Comparison of ENCODE assay signal across 12 cellular contexts in the genomic region with DNA sequence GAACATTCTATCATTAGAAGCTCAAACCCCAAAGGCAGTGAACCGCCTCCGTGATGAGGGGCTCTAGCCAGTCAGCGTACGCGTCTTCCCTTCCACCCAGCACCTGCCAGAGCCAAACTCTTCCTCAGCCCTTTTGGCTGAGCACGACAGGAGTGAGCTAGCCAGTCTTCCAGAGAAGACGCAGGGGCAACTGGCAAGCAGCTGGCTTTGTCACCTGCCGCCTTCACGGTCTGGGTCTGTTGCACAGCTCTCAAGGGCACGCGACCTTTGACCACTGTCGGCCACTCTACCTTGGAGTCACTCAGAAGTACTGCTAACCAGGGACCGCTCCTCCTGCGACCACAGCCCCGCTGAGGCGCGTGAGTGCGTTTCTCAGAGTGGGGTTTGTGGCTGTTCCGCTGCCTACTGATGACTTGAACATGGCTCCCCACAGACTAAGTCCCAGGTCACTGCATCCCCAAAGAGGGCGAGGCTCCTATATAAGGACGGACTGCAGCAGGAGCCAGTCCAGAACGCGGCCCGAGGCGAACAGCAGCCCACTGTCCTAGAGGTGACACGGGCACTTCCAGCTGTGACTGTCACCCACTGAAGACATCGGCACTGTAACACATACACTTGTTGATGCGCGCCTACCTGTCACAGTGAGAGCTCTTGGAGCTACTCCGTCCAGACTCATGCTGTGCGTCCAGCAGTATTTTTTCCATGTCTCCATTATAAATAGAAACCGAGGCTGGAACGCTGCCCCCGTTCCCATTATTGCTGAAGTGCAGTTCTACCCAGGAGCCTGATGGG. TPM values are rescaled to one million over a fixed set of nuclear protein-coding genes. Genes with fewer than 3 reads are reported as not detected.
DNase-seq lines count a peak whose midpoint lies in the region; ATAC-seq, FAIRE-seq and TF ChIP-seq lines count a peak whose summit lies in the region.
"Had no signal": no experiment of that assay in that cellular context is flagged by ENCODE, and none has a peak within 500 bp of the region (broad histone marks: within the 10 kb centered on the region; RNA-seq: fewer than 3 reads in every experiment).

No MANE protein-coding gene starts in this region.

- peaks cover 62% of the 10 kb centered on the region for H3K79me2 ChIP-seq in GM12878 (ENCODE audit: control insufficient read depth, insufficient read depth, low read length)

- CTCF ChIA-PET in GM12878 (lab: Yijun Ruan, JAX): interaction anchor here (1.1 to 1.4 kb wide), 3 partner anchors 31 to 88 kb away, joined by 3 to 4 read pairs (median 3); no protein-coding TSS in a partner anchor

- TF ChIP-seq EP300 in GM12878 (IDR thresholded peaks at IDR 0.05; ENCODE audit: borderline replicate concordance in 1 of 2, control insufficient read depth in 1 of 2, low read depth in 2 of 2, low read length in 2 of 2) (no peak), suprapubic skin (IDR thresholded peaks at IDR 0.05) (no peak)

- BruUV-seq in GM12878 (replicated peaks; lab: Mats Ljungman, UMichigan): no TSS peak

- peaks cover 0 to 1% (median 0%) of the 10 kb centered on the region in 3 donors for H3K9me3 Mint-ChIP-seq in IgD-negative memory B cell
- no peaks in the 10 kb centered on the region for H3K9me3 Mint-ChIP-seq in natural killer cell
- H3K9me3 Mint-ChIP-seq: HFFc6, neural crest cell had no signal

- H3K36me3 Mint-ChIP-seq in IgD-negative memory B cell (peaks cover 11% of the 10 kb centered on the region), natural killer cell (no peaks in the 10 kb centered on the region)

- no peak for FAIRE-seq in GM12878 (lab: Jason Lieb, UNC)
- FAIRE-seq: kidney had no signal

- 55% methylated on average over 34 of the region's 34 CpGs for WGBS in GM12878 (ENCODE audit: insufficient coverage, insufficient replicate concordance, low lambda C conversion rate, missing lambda C conversion rate)
- 93% methylated on average over 21 of the region's 34 CpGs for WGBS in suprapubic skin

- H3K4me1 Mint-ChIP-seq in IgD-negative memory B cell: peaks cover 5 to 8% (median 5%) of the 10 kb centered on the region in 3 donors
- peaks cover 40 to 61% of the 10 kb centered on the region in 2 donors for H3K4me1 Mint-ChIP-seq in natural killer cell

- H3K4me1 ChIP-seq in GM12878 (ENCODE audit: control insufficient read depth, insufficient read depth, low read length): peaks cover 7% of the 10 kb centered on the region
- H3K4me1 ChIP-seq in foreskin keratinocyte: no peaks in the 10 kb centered on the region
- H3K4me1 ChIP-seq in suprapubic skin: peaks cover 5% of the 10 kb centered on the region
- no peaks in the 10 kb centered on the region for H3K4me1 ChIP-seq in SJCRH30

- H3K27me3 Mint-ChIP-seq in IgD-negative memory B cell: no peaks in the 10 kb centered on the region
- no peaks in the 10 kb centered on the region for H3K27me3 Mint-ChIP-seq in natural killer cell (ENCODE audit: low read depth in 2 of 2)

- no peak for ATAC-seq in GM12878
- no peak for ATAC-seq in natural killer cell
- no peak for ATAC-seq in foreskin keratinocyte
- no peak for ATAC-seq in GM18520 (IDR thresholded peaks at IDR 0.05; ENCODE audit: unreplicated experiment)

- H3K27me3 ChIP-seq in GM12878 (replicated peaks in 1 of 2; ENCODE audit: control insufficient read depth in 2 of 2, insufficient read depth in 2 of 2, low read length in 1 of 2): no peaks in the 10 kb centered on the region
- H3K27me3 ChIP-seq in foreskin keratinocyte: no peaks in the 10 kb centered on the region
- no peaks in the 10 kb centered on the region for H3K27me3 ChIP-seq in suprapubic skin
- H3K27me3 ChIP-seq in SJCRH30: no peaks in the 10 kb centered on the region

- TF ChIP-seq CTCF in GM12878 (IDR thresholded peaks at IDR 0.05 in 2 of 3, conservative IDR thresholded peaks at IDR 0.05 in 1 of 3; ENCODE audit: control insufficient read depth in 2 of 3, extremely low read depth in 1 of 3, insufficient read depth in 1 of 3, low read depth in 3 of 3, low read length in 3 of 3) (no peak), natural killer cell (IDR thresholded peaks at IDR 0.05) (no peak), foreskin keratinocyte (conservative IDR thresholded peaks at IDR 0.05) (no peak), suprapubic skin (IDR thresholded peaks at IDR 0.05) (no peak)

- RAD21 ChIA-PET in GM12878 (lab: Charles Lee; ENCODE audit: unreplicated experiment): no interaction called here

- H3K4me2 ChIP-seq in GM12878 (ENCODE audit: control insufficient read depth, insufficient read depth): no peak overlapping the region; the same call in 1 of the 2 replicates

- intact Hi-C loops in GM12878 (cut with micrococcal nuclease; ENCODE audit: unreplicated experiment): no loop called here
- intact Hi-C loops in natural killer cell (cut with micrococcal nuclease): no loop called here

- SMC1A ChIA-PET in GM12878 (lab: Charles Lee; ENCODE audit: uncharacterized antibody, unreplicated experiment): interaction anchor here (1.1 to 1.6 kb wide), 2 partner anchors 8 to 88 kb away, joined by 3 to 5 read pairs; no protein-coding TSS in a partner anchor

- no peak for TF ChIP-seq POLR2A in GM12878 (IDR thresholded peaks at IDR 0.05; ENCODE audit: low read depth, low read length)
- TF ChIP-seq POLR2A in suprapubic skin (IDR thresholded peaks at IDR 0.05): no peak

- H3K4me3 ChIP-seq in GM12878 (no peak overlapping the region), suprapubic skin (no peak overlapping the region), SJCRH30 (no peak overlapping the region)

- H3K27ac ChIP-seq in GM12878 (ENCODE audit: control insufficient read depth, insufficient read depth) (no peak overlapping the region), foreskin keratinocyte (no peak overlapping the region), suprapubic skin (no peak overlapping the region), SJCRH30 (no peak overlapping the region)

- in situ Hi-C loops in GM12878 (cut with MboI): no loop called here

- no peak overlapping the region for H2AFZ ChIP-seq in GM12878 (ENCODE audit: control insufficient read depth, low read depth, low read length)

- no peak for TF ChIP-seq RAD21 in GM12878 (IDR thresholded peaks at IDR 0.05; ENCODE audit: insufficient read depth, low read depth, low read length)

- H4K20me1 ChIP-seq in GM12878 (ENCODE audit: control insufficient read depth, insufficient read depth): peaks cover 20% of the 10 kb centered on the region

- H3K27ac Mint-ChIP-seq in IgD-negative memory B cell: peak overlapping the region in 2 of 3 donors; percentile 39 to 73
- H3K27ac Mint-ChIP-seq in natural killer cell: peak overlapping the region; percentile 81 to 87
- H3K27ac Mint-ChIP-seq: HFFc6 had no signal

- no peaks in the 10 kb centered on the region for H3K9me3 ChIP-seq in GM12878 (replicated peaks; ENCODE audit: control insufficient read depth, insufficient read depth, low read length)
- H3K9me3 ChIP-seq in suprapubic skin: no peaks in the 10 kb centered on the region
- no peaks in the 10 kb centered on the region for H3K9me3 ChIP-seq in SJCRH30 (replicated peaks)

- DNase-seq in Ammon's horn (ENCODE audit: low spot score) (peak; percentile 48), GM12878 (ENCODE audit: low read depth, low spot score) (no peak), natural killer cell (no peak), foreskin keratinocyte (no peak), suprapubic skin (ENCODE audit: low spot score in 2 of 2) (no peak), SJCRH30 (no peak)
- DNase-seq: HFFc6, MV-4-11 had no signal

- peaks cover 16 to 45% of the 10 kb centered on the region in 2 experiments for H3K36me3 ChIP-seq in GM12878 (ENCODE audit: control insufficient read depth in 2 of 2, insufficient read depth in 2 of 2, low read length in 1 of 2)
- peaks cover 43% of the 10 kb centered on the region for H3K36me3 ChIP-seq in suprapubic skin
- H3K36me3 ChIP-seq in SJCRH30: no peaks in the 10 kb centered on the region

- H3K4me3 Mint-ChIP-seq in IgD-negative memory B cell (peak overlapping the region in 2 of 4 donors; percentile 58 to 87), natural killer cell (peak overlapping the region; percentile 79)
- H3K4me3 Mint-ChIP-seq: HFFc6, neural crest cell had no signal

- POLR2A ChIA-PET in GM12878 (lab: Charles Lee): no interaction called here

- H3K9ac ChIP-seq in GM12878 (ENCODE audit: control insufficient read depth, insufficient read depth, low read length): no peak overlapping the region

TF ChIP-seq in GM12878, 131 proteins besides CTCF, POLR2A, EP300 and RAD21 (continues in another document):
- TF ChIP-seq NR2F1 (conservative IDR thresholded peaks at IDR 0.05): 0 out of 2 replicates have a peak, but pooled peaks have one; percentile 14
- TF ChIP-seq NR2C2 (IDR thresholded peaks at IDR 0.05; ENCODE audit: borderline replicate concordance, control insufficient read depth, insufficient read length, low read depth): no peak

RNA-seq across cellular contexts. Expression of gene BNIP3, which starts 8.4 kb away (rescaled TPM):
- polyA plus RNA-seq in IgD-negative memory B cell (8.7 TPM), GM12878 (2011; rRNA removed) (122 and 204 TPM in 2 replicates), GM12878 (2014; fragmentation: Illumina TruSeq; extraction: Trizol) (30.7 and 31.2 TPM in 2 replicates), GM12878 (2014; fragmentation: Nextera tagmentation; extraction: Ambion mirVana) (10 to 100 TPM in 1 of 2 experiments, 1 to 10 TPM in 1; 7.7 to 14.0 TPM), GM12878 (2014; rRNA removed) (41.6 and 41.8 TPM in 2 replicates), GM12878 (2016; fragmentation: Nextera tagmentation; extraction: Ambion mirVana) (10 to 100 TPM; 35.8 to 40.2 TPM), foreskin keratinocyte (26.0 and 36.0 TPM in 2 replicates)
- total RNA-seq in GM12878 (2013; cell fraction: nucleolus; rRNA removed): 159 and 174 TPM in 2 replicates
- total RNA-seq in GM12878 (2014; rRNA removed) (27.9 and 31.6 TPM in 2 replicates), GM12878 (2014; rRNA removed; fragmentation: Illumina TruSeq; extraction: Trizol) (25.0 and 27.0 TPM in 2 replicates), GM12878 (2021) (28.7 and 31.9 TPM in 2 replicates), natural killer cell (10 to 100 TPM in 2 of 3 donors, 1 to 10 TPM in 1; 9.9 to 12.9 (median 12.1) TPM), foreskin keratinocyte (31.1 and 37.9 TPM in 2 replicates), suprapubic skin (100 to 1,000 TPM in 3 of 4 donors, 10 to 100 TPM in 1; 81.2 to 162 (median 135) TPM)
- polyA plus RNA-seq in GM12878 (2011; ENCODE audit: low read depth): 33.5 TPM
- 69.8 and 101 TPM in 2 replicates for polyA plus RNA-seq in GM12878 (2011; cell fraction: cytosol; rRNA removed)
- 95.0 and 131 TPM in 2 replicates for polyA plus RNA-seq in GM12878 (2011; cell fraction: nucleus; rRNA removed)
- polyA plus RNA-seq in GM12878 (2012): 62.6 and 115 TPM in 2 replicates
- polyA minus RNA-seq in GM12878 (2011; rRNA and poly(A)+ RNA removed): 34.5 and 49.7 TPM in 2 replicates
- polyA minus RNA-seq in GM12878 (2011; cell fraction: cytosol; rRNA and poly(A)+ RNA removed): 30.2 and 31.9 TPM in 2 replicates
- polyA minus RNA-seq in GM12878 (2011; cell fraction: nucleus; rRNA and poly(A)+ RNA removed): 40.9 and 42.3 TPM in 2 replicates
- total RNA-seq in SJCRH30 (2014; rRNA removed; shearing (Covaris generic)): 45.6 and 46.9 TPM in 2 replicates
